In the genomic region with DNA sequence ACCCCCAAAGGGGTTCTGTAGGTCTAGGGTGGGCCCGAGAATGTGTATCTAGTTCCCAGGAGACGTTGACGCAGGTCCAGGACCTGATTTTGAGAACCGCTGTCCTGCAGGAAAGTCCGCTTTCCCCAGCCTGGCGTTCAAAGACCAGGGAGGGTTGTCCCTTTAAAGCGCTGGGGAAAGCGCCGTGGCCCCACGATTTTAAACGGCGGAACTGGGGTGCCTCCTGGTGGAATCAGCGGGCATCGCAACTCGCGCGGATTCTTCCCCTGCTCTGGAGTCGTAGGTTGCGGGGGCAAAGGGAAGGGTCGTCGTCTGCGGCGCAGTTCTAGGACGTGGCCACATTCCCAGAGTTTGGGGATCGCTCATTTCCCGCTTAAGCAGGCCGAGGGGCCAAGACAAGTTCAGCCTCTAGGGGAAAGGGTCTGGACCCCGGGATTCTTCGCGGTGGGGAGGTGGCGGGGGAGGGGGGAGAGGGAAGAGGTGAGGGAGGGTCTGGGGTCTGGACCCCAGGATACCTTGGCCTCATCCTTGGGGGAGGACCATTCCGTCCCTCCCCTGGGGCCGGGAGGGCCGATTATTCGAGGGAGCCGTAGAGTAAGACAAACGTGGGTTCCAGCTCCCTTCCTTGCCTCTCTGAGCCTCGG, we compare ENCODE assay signal across 9 cellular contexts. TPM values are rescaled to one million over a fixed set of nuclear protein-coding genes. Genes with fewer than 3 reads are reported as not detected.
A peak's percentile ranks its signal among the peaks of the same experiment; 100 is the strongest.
DNase-seq lines count a peak whose midpoint lies in the region; ATAC-seq and TF ChIP-seq lines count a peak whose summit lies in the region.
"Had no signal": no experiment of that assay in that cellular context is flagged by ENCODE, and none has a peak within 500 bp of the region (broad histone marks: within the 10 kb centered on the region; RNA-seq: fewer than 3 reads in every experiment).

No MANE protein-coding gene starts in this region.

- H3K4me1 Mint-ChIP-seq in nephron = peaks cover 47% of the 10 kb centered on the region

- peak overlapping the region; percentile 74 to 82 (median 76) for H3K4me3 Mint-ChIP-seq in nephron

- no peak for ATAC-seq in GM18870 (IDR thresholded peaks at IDR 0.05; ENCODE audit: unreplicated experiment)

- peak overlapping the region in 2 of 3 experiments; percentile 79 to 80 for H3K27ac Mint-ChIP-seq in nephron

- H3K9me3 Mint-ChIP-seq in nephron = no peaks in the 10 kb centered on the region

- peaks cover 43% of the 10 kb centered on the region for H3K27me3 Mint-ChIP-seq in nephron (ENCODE audit: low read depth)

- DNase-seq in CD1c-positive myeloid dendritic cell (ENCODE audit: extremely low spot score) = peak; percentile 80
- peak; percentile 52 for DNase-seq in HT1080 (ENCODE audit: low read depth)
- peak; percentile 86 for DNase-seq in OCI-M1 (lab: John Stamatoyannopoulos, UW)
- peak; percentile 90 to 91 for DNase-seq in activated T-cell treated with anti-CD3 and anti-CD28 coated beads, Interleukin-2, amount 50 U/mL, for 48 hours
- DNase-seq in fibroblast of peridontal ligament (ENCODE audit: extremely low read depth) = peak; percentile 69
- peak; percentile 64 for DNase-seq in stimulated activated naive CD4-positive, alpha-beta T cell treated with Interleukin-2 at 50 U/mL for 16 hours (lab: John Stamatoyannopoulos, UW)

- peaks cover 4% of the 10 kb centered on the region for H3K36me3 Mint-ChIP-seq in nephron (ENCODE audit: low read depth)

- TF ChIP-seq CTCF in nephron (IDR thresholded peaks at IDR 0.05; ENCODE audit: unreplicated experiment in 3 of 3) = peak; percentile 90 to 95 (median 91)

RNA-seq across cellular contexts. Expression of gene PNMA8B, which starts 7.7 kb away (rescaled TPM):
- not detected in 2 replicates for total RNA-seq in HT1080 (2014; rRNA removed; shearing (Covaris generic))
- not detected in 2 replicates for polyA plus RNA-seq in HT1080 (2015; cell fraction: cytosol; rRNA removed)
- not detected in 2 replicates for polyA plus RNA-seq in HT1080 (2015; cell fraction: nucleus; rRNA removed)
- total RNA-seq: T-helper 1 cell treated with Interleukin-12 subunit alpha and Interleukin-12 subunit beta and Interleukin-4 antibody, amounts not matched to agents 30 ng/mL and 1 ng/mL, for 36 hours had no signal

RNA-seq across cellular contexts. Expression of gene PNMA8A, which starts 16.6 kb away (rescaled TPM):
- total RNA-seq in HT1080 (2014; rRNA removed; shearing (Covaris generic)) = not detected in 2 replicates
- polyA plus RNA-seq in HT1080 (2015; cell fraction: cytosol; rRNA removed) = not detected in 2 replicates
- polyA plus RNA-seq in HT1080 (2015; cell fraction: nucleus; rRNA removed) = not detected in 2 replicates
- total RNA-seq: T-helper 1 cell treated with Interleukin-12 subunit alpha and Interleukin-12 subunit beta and Interleukin-4 antibody, amounts not matched to agents 30 ng/mL and 1 ng/mL, for 36 hours had no signal

RNA-seq across cellular contexts. Expression of gene PNMA8C, which starts 59.2 kb away (rescaled TPM):
- not detected in 2 replicates for total RNA-seq in HT1080 (2014; rRNA removed; shearing (Covaris generic))
- polyA plus RNA-seq in HT1080 (2015; cell fraction: cytosol; rRNA removed) = not detected in 2 replicates
- polyA plus RNA-seq in HT1080 (2015; cell fraction: nucleus; rRNA removed) = not detected in 2 replicates
- total RNA-seq: T-helper 1 cell treated with Interleukin-12 subunit alpha and Interleukin-12 subunit beta and Interleukin-4 antibody, amounts not matched to agents 30 ng/mL and 1 ng/mL, for 36 hours had no signal
